Comparison of ENCODE assay signal across 7 cellular contexts in genomic region chr14:23307687-23308644, GRCh38. TPM values are rescaled to one million over a fixed set of nuclear protein-coding genes. Genes with fewer than 3 reads are reported as not detected.
DNase-seq lines count a peak whose midpoint lies in the region; TF ChIP-seq lines count a peak whose summit lies in the region.
"Had no signal": no experiment of that assay in that cellular context is flagged by ENCODE, and none has a peak within 500 bp of the region (broad histone marks: within the 10 kb centered on the region; RNA-seq: fewer than 3 reads in every experiment).

No MANE protein-coding gene starts in this region.

- H3K4me1 ChIP-seq in hepatocyte (ENCODE audit: insufficient read depth), result peaks cover 22% of the 10 kb centered on the region
- peaks cover 0 to 48% (median 40%) of the 10 kb centered on the region in 4 donors for H3K4me1 ChIP-seq in tibial artery

- H3K27me3 ChIP-seq in hepatocyte (no peaks in the 10 kb centered on the region), tibial artery (no peaks in the 10 kb centered on the region)

- DNase-seq in activated CD4-positive, alpha-beta T cell treated with anti-CD3 and anti-CD28 coated beads, Interleukin-2, amount 10 ng/mL, durations not matched to agents 24 days and 14 days, result no peak
- DNase-seq in activated CD4-positive, alpha-beta T cell treated with anti-CD3 and anti-CD28 coated beads, Interleukin-2, amount 50 U/mL, for 1 hour, result no peak
- no peak for DNase-seq in hepatocyte (ENCODE audit: low spot score)
- no peak for DNase-seq in tibial artery
- no peak for DNase-seq in AG20443 (ENCODE audit: low spot score)
- no peak for DNase-seq in SKM-1 (lab: John Stamatoyannopoulos, UW; ENCODE audit: unreplicated experiment)
- DNase-seq: AML-193 had no signal

- H3K9me3 Mint-ChIP-seq in activated CD4-positive, alpha-beta T cell treated with anti-CD3 and anti-CD28 coated beads, Interleukin-2, amount 10 ng/mL, durations not matched to agents 24 days and 14 days, result no peaks in the 10 kb centered on the region

- peak overlapping the region; percentile 21 for H3K27ac Mint-ChIP-seq in activated CD4-positive, alpha-beta T cell treated with anti-CD3 and anti-CD28 coated beads, Interleukin-2, amount 10 ng/mL, durations not matched to agents 24 days and 14 days

- H3K79me2 ChIP-seq in hepatocyte, result peaks cover 60% of the 10 kb centered on the region

- no peaks in the 10 kb centered on the region for H4K20me1 ChIP-seq in hepatocyte (ENCODE audit: insufficient read depth, poor library complexity, severe bottlenecking)

- no peaks in the 10 kb centered on the region for H3K36me3 Mint-ChIP-seq in activated CD4-positive, alpha-beta T cell treated with anti-CD3 and anti-CD28 coated beads, Interleukin-2, amount 10 ng/mL, durations not matched to agents 24 days and 14 days (ENCODE audit: low read depth)

- TF ChIP-seq CTCF in hepatocyte (IDR thresholded peaks at IDR 0.05; ENCODE audit: poor library complexity) (no peak), tibial artery (IDR thresholded peaks at IDR 0.05) (no peak)

- peak overlapping the region; percentile 79 for H3K4me3 Mint-ChIP-seq in activated CD4-positive, alpha-beta T cell treated with anti-CD3 and anti-CD28 coated beads, Interleukin-2, amount 10 ng/mL, durations not matched to agents 24 days and 14 days

- H3K9me2 ChIP-seq in hepatocyte (replicated peaks; ENCODE audit: insufficient read depth), result no peaks in the 10 kb centered on the region

- H3K4me1 Mint-ChIP-seq in activated CD4-positive, alpha-beta T cell treated with anti-CD3 and anti-CD28 coated beads, Interleukin-2, amount 10 ng/mL, durations not matched to agents 24 days and 14 days, result peaks cover 15% of the 10 kb centered on the region

- intact Hi-C loops in activated CD4-positive, alpha-beta T cell treated with anti-CD3 and anti-CD28 coated beads, Interleukin-2, amount 10 ng/mL, durations not matched to agents 24 days and 14 days (cut with micrococcal nuclease), result no loop called here
- intact Hi-C loops in tibial artery (cut with DNase I; ENCODE audit: low total_unique reads), result no loop called here

- H3K36me3 ChIP-seq in hepatocyte (replicated peaks; ENCODE audit: insufficient read depth, low read depth) (no peaks in the 10 kb centered on the region), tibial artery (peaks cover 0 to 30% (median 25%) of the 10 kb centered on the region in 3 donors)

- H3K4me3 ChIP-seq in hepatocyte (peak overlapping the region; percentile 88), tibial artery (peak overlapping the region; percentile 70 to 86)

- H3K9me3 ChIP-seq in hepatocyte (ENCODE audit: low read depth) (no peaks in the 10 kb centered on the region), tibial artery (no peaks in the 10 kb centered on the region)

- H2AFZ ChIP-seq in hepatocyte, result no peak overlapping the region

- WGBS in hepatocyte (ENCODE audit: low lambda C conversion rate, missing lambda C conversion rate), result 93% methylated on average over 22 of the region's 22 CpGs

- peak overlapping the region; percentile 97 for H3K4me2 ChIP-seq in hepatocyte

- peaks cover 12% of the 10 kb centered on the region for H3K27me3 Mint-ChIP-seq in activated CD4-positive, alpha-beta T cell treated with anti-CD3 and anti-CD28 coated beads, Interleukin-2, amount 10 ng/mL, durations not matched to agents 24 days and 14 days

- H3K27ac ChIP-seq in hepatocyte (peak overlapping the region; percentile 97), tibial artery (peak overlapping the region; percentile 79 to 92)

RNA-seq across cellular contexts. Expression of gene BCL2L2, which starts 1.3 kb away (rescaled TPM):
- 5.6 and 5.7 TPM in 2 replicates for total RNA-seq in activated CD4-positive, alpha-beta T cell treated with anti-CD3 and anti-CD28 coated beads, Interleukin-2, amount 10 ng/mL, durations not matched to agents 24 days and 14 days
- total RNA-seq in hepatocyte, result 20.8 and 26.4 TPM in 2 replicates
- 4.3 and 6.5 TPM in 2 replicates for polyA plus RNA-seq in hepatocyte

RNA-seq across cellular contexts. Expression of gene PPP1R3E, which starts 5.3 kb away (rescaled TPM):
- 21.3 and 23.3 TPM in 2 replicates for total RNA-seq in activated CD4-positive, alpha-beta T cell treated with anti-CD3 and anti-CD28 coated beads, Interleukin-2, amount 10 ng/mL, durations not matched to agents 24 days and 14 days
- total RNA-seq in hepatocyte, result 3.9 and 6.1 TPM in 2 replicates
- polyA plus RNA-seq in hepatocyte, result 4.6 and 4.8 TPM in 2 replicates

RNA-seq across cellular contexts. Expression of gene PABPN1, which starts 13.3 kb away (rescaled TPM):
- 277 and 278 TPM in 2 replicates for total RNA-seq in activated CD4-positive, alpha-beta T cell treated with anti-CD3 and anti-CD28 coated beads, Interleukin-2, amount 10 ng/mL, durations not matched to agents 24 days and 14 days
- total RNA-seq in hepatocyte, result 94.1 and 116 TPM in 2 replicates
- polyA plus RNA-seq in hepatocyte, result 213 and 245 TPM in 2 replicates

RNA-seq across cellular contexts. Expression of gene HOMEZ, which starts 22.0 kb away (rescaled TPM):
- total RNA-seq in activated CD4-positive, alpha-beta T cell treated with anti-CD3 and anti-CD28 coated beads, Interleukin-2, amount 10 ng/mL, durations not matched to agents 24 days and 14 days, result 12.9 and 13.5 TPM in 2 replicates
- 8.2 and 9.4 TPM in 2 replicates for total RNA-seq in hepatocyte
- 6.3 and 11.2 TPM in 2 replicates for polyA plus RNA-seq in hepatocyte

RNA-seq across cellular contexts. Expression of gene SLC22A17, which starts 44.7 kb away (rescaled TPM):
- total RNA-seq in activated CD4-positive, alpha-beta T cell treated with anti-CD3 and anti-CD28 coated beads, Interleukin-2, amount 10 ng/mL, durations not matched to agents 24 days and 14 days, result 2.0 and 2.3 TPM in 2 replicates
- 31.9 and 44.4 TPM in 2 replicates for total RNA-seq in hepatocyte
- 62.9 and 79.2 TPM in 2 replicates for polyA plus RNA-seq in hepatocyte
